Comparison of ENCODE assay signal across 1 cellular context in genomic region chr1:89906088-89906487, GRCh38.
TF ChIP-seq lines count a peak whose summit lies in the region.

No MANE protein-coding gene starts in this region.

TF ChIP-seq in IMR-90, 13 proteins besides CTCF, POLR2A, EP300 and RAD21 (continued from another document):
- TF ChIP-seq ELK1 (IDR thresholded peaks at IDR 0.05; ENCODE audit: borderline replicate concordance, low read depth, low read length): no peak
- no peak for TF ChIP-seq MAZ (IDR thresholded peaks at IDR 0.05; ENCODE audit: borderline replicate concordance, low read depth, low read length)
